In genomic region chr2:210562136-210563080, GRCh38 we compare ENCODE assay signal across 24 cellular contexts. TPM values are rescaled to one million over a fixed set of nuclear protein-coding genes. Genes with fewer than 3 reads are reported as not detected.
A peak's percentile ranks its signal among the peaks of the same experiment; 100 is the strongest.
DNase-seq lines count a peak whose midpoint lies in the region; ATAC-seq, FAIRE-seq and TF ChIP-seq lines count a peak whose summit lies in the region.
"Had no signal": no experiment of that assay in that cellular context is flagged by ENCODE, and none has a peak within 500 bp of the region (broad histone marks: within the 10 kb centered on the region; RNA-seq: fewer than 3 reads in every experiment).

No MANE protein-coding gene starts in this region.

- no peak for DNase-seq in body of pancreas
- DNase-seq in kidney tubule cell (ENCODE audit: low spot score): peak; percentile 54
- DNase-seq in pancreas: no peak
- no peak for DNase-seq in NCI-H446 (lab: John Stamatoyannopoulos, UW)
- DNase-seq in cortex of kidney (lab: John Stamatoyannopoulos, UW): no peak
- DNase-seq: 8988T; BE2C; DMS79; H7; HFFc6; KBM-7; MM.1S; NCI-H1092; NCI-H1436 treated with DMSO at 0.1 percent for 48 hours; NCI-H2029; NCI-H2227 treated with DMSO at 0.1 percent for 48 hours; NCI-H510A treated with DMSO at 0.1 percent for 48 hours; NCI-H748 treated with DMSO at 0.1 percent for 48 hours; NK-92 treated with Interleukin-12 subunit alpha and Interleukin-12 subunit beta, amount 100 ng/mL, for 24 hours had no signal

- H3K4me3 ChIP-seq in body of pancreas (no peak overlapping the region), pancreas (no peak overlapping the region)
- H3K4me3 ChIP-seq: SJSA1 had no signal

- peaks cover 20% of the 10 kb centered on the region for H3K4me1 ChIP-seq in body of pancreas
- H3K4me1 ChIP-seq in pancreas: peaks cover 14 to 24% (median 18%) of the 10 kb centered on the region in 3 donors
- H3K4me1 ChIP-seq: BE2C, SJSA1 had no signal

- intact Hi-C loops in body of pancreas (cut with DNase I): no loop called here
- intact Hi-C loops in pancreas (cut with DNase I): no loop called here

- no peak for TF ChIP-seq POLR2A in body of pancreas (IDR thresholded peaks at IDR 0.05)

- WGBS in body of pancreas, 2 donors: 47 to 50% methylated on average over 5 of the region's 5 CpGs
- WGBS in pancreas, 2 donors: 44 to 48% methylated on average over 5 of the region's 5 CpGs

- 0 out of 2 replicates have a peak overlapping the region, but pooled peaks have one; percentile 2 for H3K27ac ChIP-seq in 22Rv1
- H3K27ac ChIP-seq in body of pancreas: peak overlapping the region; percentile 10 to 70 (median 32)
- peak overlapping the region in 3 of 4 donors; percentile 3 to 60 (median 4) for H3K27ac ChIP-seq in pancreas
- H3K27ac ChIP-seq: SJSA1 had no signal

- H3K9me3 ChIP-seq in body of pancreas: no peaks in the 10 kb centered on the region
- no peaks in the 10 kb centered on the region for H3K9me3 ChIP-seq in pancreas
- H3K9me3 ChIP-seq: BE2C, SJSA1 had no signal

- no peaks in the 10 kb centered on the region for H3K36me3 ChIP-seq in body of pancreas (replicated peaks in 1 of 2; ENCODE audit: insufficient read depth in 1 of 2, low read depth in 2 of 2)
- no peaks in the 10 kb centered on the region for H3K36me3 ChIP-seq in pancreas
- H3K36me3 ChIP-seq: BE2C, SJSA1 had no signal

- FAIRE-seq in pancreas (lab: Jason Lieb, UNC): peak; percentile 69

- no peaks in the 10 kb centered on the region for H3K27me3 ChIP-seq in body of pancreas
- H3K27me3 ChIP-seq in pancreas: no peaks in the 10 kb centered on the region
- H3K27me3 ChIP-seq: BE2C, SJSA1 had no signal

- peak; percentile 87 for ATAC-seq in body of pancreas
- ATAC-seq in pancreas: peak; percentile 82 to 92 (median 86)
- no peak for ATAC-seq in GM21515 (IDR thresholded peaks at IDR 0.05; ENCODE audit: unreplicated experiment)
- no peak for ATAC-seq in HG02981 (IDR thresholded peaks at IDR 0.05; ENCODE audit: unreplicated experiment)
- ATAC-seq: Panc1 had no signal

- no peak for TF ChIP-seq CTCF in 22Rv1 (IDR thresholded peaks at IDR 0.05)
- TF ChIP-seq CTCF in body of pancreas (IDR thresholded peaks at IDR 0.05): peak in 1 of 7 experiments; percentile 3
- no peak for TF ChIP-seq CTCF in pancreas (IDR thresholded peaks at IDR 0.05)

RNA-seq across cellular contexts. Expression of gene CPS1, which starts 6.0 kb away (rescaled TPM):
- total RNA-seq in body of pancreas (1 to 10 TPM; 2.9 to 4.9 TPM), pancreas (1 to 10 TPM in 4 of 6 donors, under 1 TPM in 2; 0.23 to 2.0 (median 1.3) TPM)
- under 1 TPM; 0.42 to 0.92 TPM for polyA plus RNA-seq in pancreas

Comparison
In these comparisons a context has a peak if more than half of its experiments do, and no peak if none do; other contexts are left out.
1. ATAC-seq: peak in body of pancreas (single experiment) and pancreas (4 of 4); none in GM21515 (single experiment) and HG02981 (single experiment).
2. Peak in every context shown above with its lines, with median percentiles within 50 percentile points of each other: H3K27ac ChIP-seq.